5 cellular contexts compared by ENCODE assay signal in the genomic region with DNA sequence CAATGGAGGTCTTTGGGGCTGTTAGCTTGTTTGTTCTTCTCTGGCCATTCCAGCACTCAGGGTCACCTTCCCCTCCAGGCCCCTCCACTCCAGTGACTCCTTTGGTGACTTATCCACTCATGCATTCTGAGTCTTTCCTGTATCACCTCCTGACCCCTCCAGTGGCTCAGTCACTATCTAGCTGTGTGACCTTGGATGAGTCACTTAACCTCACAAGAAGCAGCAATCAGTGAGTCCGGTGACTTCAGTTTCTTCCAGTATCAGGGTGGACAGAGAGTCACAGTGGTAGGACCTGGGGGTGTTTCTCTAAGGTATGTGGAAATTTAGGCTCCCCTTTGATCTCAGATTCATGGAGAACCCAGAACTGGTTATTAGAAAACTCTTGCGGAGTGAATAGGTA. TPM values are rescaled to one million over a fixed set of nuclear protein-coding genes. Genes with fewer than 3 reads are reported as not detected.
"Had no signal": no experiment of that assay in that cellular context is flagged by ENCODE, and none has a peak within 500 bp of the region (broad histone marks: within the 10 kb centered on the region; RNA-seq: fewer than 3 reads in every experiment).

No MANE protein-coding gene starts in this region.

RNA-seq across cellular contexts. Expression of a gene that starts 9.8 kb away (rescaled TPM):
- total RNA-seq: LHCN-M2, MCF 10A, NCI-H460, OCI-LY7, Right ventricle myocardium superior had no signal
